In the genomic region with DNA sequence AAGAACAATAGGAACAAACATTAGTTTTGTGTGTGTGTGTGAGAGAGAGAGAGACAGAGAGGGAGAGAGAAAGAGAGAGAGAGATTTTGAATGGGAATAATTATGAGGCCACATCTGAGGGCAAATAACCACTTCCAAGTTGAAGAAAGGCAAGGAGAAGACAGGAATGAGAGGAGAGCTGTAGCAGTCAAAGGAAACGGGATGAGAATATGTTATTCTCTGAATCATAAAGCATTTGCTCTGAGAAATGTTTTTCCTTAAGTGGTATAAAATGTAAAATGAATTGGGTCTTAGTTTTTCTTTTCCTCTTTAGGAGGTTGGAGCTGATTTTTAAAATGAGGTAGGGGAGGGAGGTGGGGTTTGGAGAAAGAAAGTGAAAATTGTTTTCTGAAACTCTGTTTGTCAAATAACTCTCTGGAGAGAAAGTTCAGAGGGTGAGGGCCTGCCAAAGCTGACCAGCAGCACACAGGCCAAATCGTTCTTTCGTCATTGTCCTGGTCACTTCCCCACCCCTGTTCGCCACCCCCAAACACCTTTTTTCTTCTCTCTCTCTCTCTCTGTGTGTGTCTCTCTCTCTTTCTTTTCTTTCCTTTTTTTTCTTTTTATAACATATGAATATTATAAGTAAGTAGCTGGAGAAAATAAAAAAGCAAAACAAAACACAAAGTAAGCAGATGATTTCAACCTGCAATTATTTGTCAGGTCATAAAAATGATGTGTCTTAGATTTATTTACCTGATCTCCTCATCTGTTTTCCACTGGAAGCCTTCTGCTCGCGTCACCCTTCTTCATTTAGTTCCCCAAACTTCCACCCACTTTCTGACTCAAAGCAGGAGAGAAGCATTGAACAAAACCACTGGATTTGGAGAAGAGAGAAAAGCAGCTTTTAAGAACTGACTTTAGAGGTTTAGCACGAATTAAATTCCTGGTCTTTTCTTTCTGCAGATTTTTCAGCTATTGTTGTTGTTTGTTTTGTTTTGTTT, we compare ENCODE assay signal across 13 cellular contexts.
DNase-seq lines count a peak whose midpoint lies in the region; ATAC-seq and TF ChIP-seq lines count a peak whose summit lies in the region.
"Had no signal": no experiment of that assay in that cellular context is flagged by ENCODE, and none has a peak within 500 bp of the region (broad histone marks: within the 10 kb centered on the region; RNA-seq: fewer than 3 reads in every experiment).

No MANE protein-coding gene starts in this region.

- H3K27me3 ChIP-seq in body of pancreas: no peaks in the 10 kb centered on the region
- no peaks in the 10 kb centered on the region for H3K27me3 ChIP-seq in hepatocyte
- no peaks in the 10 kb centered on the region for H3K27me3 ChIP-seq in skeletal muscle satellite cell (ENCODE audit: control insufficient read depth, insufficient read depth, low read length)

- peak overlapping the region; percentile 93 for H3K9ac ChIP-seq in skeletal muscle satellite cell (ENCODE audit: low read depth, low read length)

- no peak overlapping the region for H2AFZ ChIP-seq in hepatocyte

- intact Hi-C loops in body of pancreas (cut with DNase I): no loop called here

- H3K9me2 ChIP-seq in hepatocyte (replicated peaks; ENCODE audit: insufficient read depth): no peaks in the 10 kb centered on the region

- H3K4me1 ChIP-seq in body of pancreas (peaks cover 63% of the 10 kb centered on the region), hepatocyte (ENCODE audit: insufficient read depth) (peaks cover 51% of the 10 kb centered on the region), skeletal muscle satellite cell (ENCODE audit: control insufficient read depth, insufficient read depth, low read length) (peaks cover 92% of the 10 kb centered on the region)

- peak; percentile 30 for ATAC-seq in body of pancreas
- ATAC-seq: T-helper 17 cell had no signal

- WGBS in body of pancreas, 2 donors: 64 to 78% methylated on average over 7 of the region's 7 CpGs
- 79% methylated on average over 7 of the region's 7 CpGs for WGBS in hepatocyte (ENCODE audit: low lambda C conversion rate, missing lambda C conversion rate)

- TF ChIP-seq POLR2A in body of pancreas (IDR thresholded peaks at IDR 0.05): no peak

- H3K27ac ChIP-seq in C4-2B: peak overlapping the region; percentile 79; the same call in 1 of the 2 replicates
- H3K27ac ChIP-seq in body of pancreas: peak overlapping the region in 2 of 4 donors; percentile 43 to 56
- H3K27ac ChIP-seq in hepatocyte: peak overlapping the region; percentile 90

- no peaks in the 10 kb centered on the region for H3K36me3 ChIP-seq in body of pancreas (replicated peaks in 1 of 2; ENCODE audit: insufficient read depth in 1 of 2, low read depth in 2 of 2)
- H3K36me3 ChIP-seq in hepatocyte (replicated peaks; ENCODE audit: insufficient read depth, low read depth): no peaks in the 10 kb centered on the region
- no peaks in the 10 kb centered on the region for H3K36me3 ChIP-seq in skeletal muscle satellite cell (ENCODE audit: insufficient read depth, low read length)

- peaks cover 80% of the 10 kb centered on the region for H3K79me2 ChIP-seq in hepatocyte

- no peaks in the 10 kb centered on the region for H4K20me1 ChIP-seq in hepatocyte (ENCODE audit: insufficient read depth, poor library complexity, severe bottlenecking)

- peak overlapping the region; percentile 7 for H3K4me2 ChIP-seq in hepatocyte
- peak overlapping the region; percentile 77 for H3K4me2 ChIP-seq in skeletal muscle satellite cell (ENCODE audit: low read length)

- TF ChIP-seq CTCF in C4-2B (conservative IDR thresholded peaks at IDR 0.05): no peak
- no peak for TF ChIP-seq CTCF in body of pancreas (IDR thresholded peaks at IDR 0.05)
- TF ChIP-seq CTCF in hepatocyte (IDR thresholded peaks at IDR 0.05; ENCODE audit: poor library complexity): no peak

- no peak for DNase-seq in body of pancreas
- DNase-seq in hepatocyte (ENCODE audit: low spot score): no peak
- DNase-seq in Ammon's horn (ENCODE audit: low spot score): no peak
- no peak for DNase-seq in GM19238 (ENCODE audit: insufficient read length, low spot score)
- no peak for DNase-seq in 8988T
- DNase-seq in SIG-M5 (lab: John Stamatoyannopoulos, UW): no peak
- DNase-seq: CD4-positive, alpha-beta T cell; Kasumi-1; retina; stimulated activated CD8-positive, alpha-beta memory T cell treated with anti-CD3 and anti-CD28 coated beads, Interleukin-4, amount 100 ng/mL, for 48 hours; T-helper 17 cell had no signal

- no peak overlapping the region for H3K4me3 ChIP-seq in body of pancreas
- no peak overlapping the region for H3K4me3 ChIP-seq in hepatocyte
- peak overlapping the region; percentile 11 for H3K4me3 ChIP-seq in skeletal muscle satellite cell (ENCODE audit: low read length)

- H3K9me3 ChIP-seq in body of pancreas (no peaks in the 10 kb centered on the region), hepatocyte (ENCODE audit: low read depth) (no peaks in the 10 kb centered on the region), skeletal muscle satellite cell (replicated peaks; ENCODE audit: low read length) (no peaks in the 10 kb centered on the region)
